In the genomic region with DNA sequence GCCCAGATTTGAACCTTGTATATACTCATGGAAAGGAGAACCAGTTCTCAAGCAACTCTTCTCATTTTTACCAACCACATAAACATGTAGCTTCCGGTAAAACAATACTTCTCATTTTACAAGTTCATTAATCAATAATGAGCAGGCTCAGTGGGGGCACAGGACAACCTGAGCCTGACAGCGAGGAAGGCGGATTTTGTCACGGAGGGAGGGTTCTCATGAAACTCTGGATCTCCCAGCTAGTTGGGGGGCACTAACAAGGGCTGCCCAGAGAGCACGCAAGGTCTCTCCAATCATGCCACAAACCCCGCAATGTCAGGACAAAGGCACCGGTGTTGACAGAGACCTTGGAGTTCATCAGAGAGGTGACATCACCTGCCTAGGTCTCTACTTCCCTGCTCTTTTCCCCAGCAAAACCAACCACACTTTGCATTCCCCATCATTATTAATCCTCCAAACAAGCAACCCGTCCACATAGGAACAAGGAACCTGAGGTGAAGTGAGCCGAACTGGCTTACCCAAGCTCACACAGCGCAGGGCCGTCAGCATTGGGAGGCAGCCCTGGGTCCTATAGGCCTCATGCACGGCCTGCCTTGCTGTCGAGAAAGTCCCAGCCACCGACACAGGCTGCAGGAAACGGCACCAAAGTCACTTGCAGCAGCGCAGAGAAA, we compare ENCODE assay signal across 9 cellular contexts.
DNase-seq lines count a peak whose midpoint lies in the region; ATAC-seq and TF ChIP-seq lines count a peak whose summit lies in the region.
"Had no signal": no experiment of that assay in that cellular context is flagged by ENCODE, and none has a peak within 500 bp of the region (broad histone marks: within the 10 kb centered on the region; RNA-seq: fewer than 3 reads in every experiment).

No MANE protein-coding gene starts in this region.

- no peaks in the 10 kb centered on the region for H3K36me3 ChIP-seq in endodermal cell (ENCODE audit: control insufficient read depth, insufficient read depth, low read length)
- H3K36me3 ChIP-seq: BLaER1 had no signal

- ATAC-seq in HG03280 (IDR thresholded peaks at IDR 0.05; ENCODE audit: unreplicated experiment) = no peak

- peak overlapping the region; percentile 50 for H3K4me3 Mint-ChIP-seq in T-helper 2 cell treated with Interferon-gamma antibody and Interleukin-4, amounts not matched to agents 5 μg/mL and 100 μg/mL, for 36 hours
- H3K4me3 Mint-ChIP-seq in endodermal cell (no peak overlapping the region), type B pancreatic cell (no peak overlapping the region)

- H3K27ac ChIP-seq in endodermal cell (ENCODE audit: low read depth, low read length) = no peak overlapping the region
- H3K27ac ChIP-seq: BLaER1 had no signal

- no peak overlapping the region for H3K9ac ChIP-seq in endodermal cell (ENCODE audit: extremely low read depth, low read length, poor library complexity, severe bottlenecking)
- H3K9ac ChIP-seq: BLaER1 had no signal

- 83 to 87% methylated on average over 8 to 16 of the region's 16 CpGs for WGBS in endodermal cell (ENCODE audit: insufficient coverage in 1 of 2, insufficient read length in 1 of 2), 2 experiments

- peaks cover 3% of the 10 kb centered on the region for H3K4me1 ChIP-seq in endodermal cell (ENCODE audit: control insufficient read depth, insufficient read depth, low read length)

- TF ChIP-seq CTCF in endodermal cell (conservative IDR thresholded peaks at IDR 0.05) = no peak
- TF ChIP-seq CTCF in type B pancreatic cell (conservative IDR thresholded peaks at IDR 0.05) = no peak

- peaks cover 64% of the 10 kb centered on the region for H3K36me3 Mint-ChIP-seq in T-helper 2 cell treated with Interferon-gamma antibody and Interleukin-4, amounts not matched to agents 5 μg/mL and 100 μg/mL, for 36 hours (ENCODE audit: low read depth)
- H3K36me3 Mint-ChIP-seq in endodermal cell (ENCODE audit: low read depth) (no peaks in the 10 kb centered on the region), type B pancreatic cell (no peaks in the 10 kb centered on the region)

- no peaks in the 10 kb centered on the region for H3K27me3 ChIP-seq in endodermal cell (ENCODE audit: control insufficient read depth, insufficient read depth, low read length, poor library complexity, severe bottlenecking)
- H3K27me3 ChIP-seq: BLaER1 had no signal

- H3K9me3 ChIP-seq in endodermal cell (ENCODE audit: control insufficient read depth, low read length) = no peaks in the 10 kb centered on the region
- H3K9me3 ChIP-seq: BLaER1 had no signal

- no peaks in the 10 kb centered on the region for H3K9me3 Mint-ChIP-seq in T-helper 2 cell treated with Interferon-gamma antibody and Interleukin-4, amounts not matched to agents 5 μg/mL and 100 μg/mL, for 36 hours
- H3K9me3 Mint-ChIP-seq in endodermal cell = no peaks in the 10 kb centered on the region
- no peaks in the 10 kb centered on the region for H3K9me3 Mint-ChIP-seq in type B pancreatic cell

- H3K27ac Mint-ChIP-seq in T-helper 2 cell treated with Interferon-gamma antibody and Interleukin-4, amounts not matched to agents 5 μg/mL and 100 μg/mL, for 36 hours = peak overlapping the region; percentile 90
- peak overlapping the region; percentile 86 for H3K27ac Mint-ChIP-seq in endodermal cell
- peak overlapping the region; percentile 72 for H3K27ac Mint-ChIP-seq in type B pancreatic cell

- peak; percentile 42 for DNase-seq in activated naive CD4-positive, alpha-beta T cell treated with Interleukin-2 at 50 U/mL for 16 hours
- no peak for DNase-seq in activated naive CD4-positive, alpha-beta T cell treated with anti-CD3 and anti-CD28 coated beads, Interleukin-2, amount 50 U/mL, for 16 hours
- DNase-seq in T-helper 2 cell treated with Interferon-gamma antibody and Interleukin-4, amounts not matched to agents 5 μg/mL and 100 μg/mL, for 36 hours (ENCODE audit: low spot score) = no peak
- DNase-seq in endodermal cell (no peak), type B pancreatic cell (ENCODE audit: extremely low spot score, unreplicated experiment) (no peak), NCI-H510A treated with DMSO at 0.1 percent for 48 hours (lab: John Stamatoyannopoulos, UW) (no peak), HCEC 1CT (no peak)

- H3K4me1 Mint-ChIP-seq in T-helper 2 cell treated with Interferon-gamma antibody and Interleukin-4, amounts not matched to agents 5 μg/mL and 100 μg/mL, for 36 hours (ENCODE audit: low read depth) = peaks cover 70% of the 10 kb centered on the region
- H3K4me1 Mint-ChIP-seq in endodermal cell = peaks cover 15% of the 10 kb centered on the region
- H3K4me1 Mint-ChIP-seq in type B pancreatic cell (ENCODE audit: unreplicated experiment) = peaks cover 37% of the 10 kb centered on the region

- no peaks in the 10 kb centered on the region for H3K27me3 Mint-ChIP-seq in T-helper 2 cell treated with Interferon-gamma antibody and Interleukin-4, amounts not matched to agents 5 μg/mL and 100 μg/mL, for 36 hours (ENCODE audit: low read depth)
- H3K27me3 Mint-ChIP-seq in endodermal cell (ENCODE audit: insufficient read depth) (no peaks in the 10 kb centered on the region), type B pancreatic cell (no peaks in the 10 kb centered on the region)

- no peak overlapping the region for H3K4me3 ChIP-seq in endodermal cell (ENCODE audit: low read length)
- H3K4me3 ChIP-seq: BLaER1 had no signal
